17 cellular contexts compared by ENCODE assay signal in the genomic region with DNA sequence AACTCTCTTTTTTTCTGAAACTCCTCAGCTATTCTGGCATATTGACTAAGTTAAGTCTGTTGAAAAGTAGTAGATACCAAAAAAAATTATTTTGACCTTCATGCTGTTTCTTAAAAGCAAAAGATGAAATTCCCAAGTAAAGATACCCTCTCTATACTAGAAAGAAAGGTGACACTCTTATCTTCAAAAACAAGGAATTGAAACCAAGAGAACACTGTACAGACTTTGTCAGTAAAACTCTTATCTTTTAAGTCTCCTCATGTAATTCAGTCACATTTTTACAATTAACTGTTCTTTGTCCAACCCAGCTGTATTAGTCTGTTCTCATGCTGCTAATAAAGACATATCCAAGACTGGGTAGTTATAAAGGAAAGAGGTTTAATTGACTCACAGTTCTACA.
DNase-seq lines count a peak whose midpoint lies in the region; ATAC-seq and TF ChIP-seq lines count a peak whose summit lies in the region.
"Had no signal": no experiment of that assay in that cellular context is flagged by ENCODE, and none has a peak within 500 bp of the region (broad histone marks: within the 10 kb centered on the region; RNA-seq: fewer than 3 reads in every experiment).

No MANE protein-coding gene starts in this region.

- H3K27me3 ChIP-seq in mammary epithelial cell (ENCODE audit: insufficient read depth, low read length), result no peaks in the 10 kb centered on the region
- H3K27me3 ChIP-seq in smooth muscle cell (ENCODE audit: low read depth), result no peaks in the 10 kb centered on the region
- H3K27me3 ChIP-seq: BLaER1 had no signal

- H3K9me3 ChIP-seq in mammary epithelial cell (replicated peaks; ENCODE audit: insufficient read depth, low read length) (no peaks in the 10 kb centered on the region), smooth muscle cell (replicated peaks; ENCODE audit: low read depth) (no peaks in the 10 kb centered on the region)
- H3K9me3 ChIP-seq: BLaER1, Caco-2 had no signal

- POLR2A ChIA-PET in MCF 10A (lab: Yijun Ruan, JAX), result interaction anchor here (0.5 kb wide), 1 partner anchor 188 kb away, joined by 3 read pairs; no protein-coding TSS in a partner anchor

- H3K4me3 Mint-ChIP-seq in MCF 10A (ENCODE audit: unreplicated experiment), result no peak overlapping the region
- no peak overlapping the region for H3K4me3 Mint-ChIP-seq in activated CD8-positive, alpha-beta memory T cell treated with anti-CD3 and anti-CD28 coated beads, Interleukin-2, amount 10 ng/mL, durations not matched to agents 7 days and 5 days
- H3K4me3 Mint-ChIP-seq: CD8-positive, alpha-beta memory T cell; IgD-negative memory B cell had no signal

- TF ChIP-seq CTCF in mammary epithelial cell (conservative IDR thresholded peaks at IDR 0.05 in 1 of 2, IDR thresholded peaks at IDR 0.05 in 1 of 2; ENCODE audit: extremely low read depth in 1 of 2, insufficient read depth in 1 of 2, low read depth in 1 of 2, low read length in 2 of 2) (no peak), MCF 10A (IDR thresholded peaks at IDR 0.05; ENCODE audit: unreplicated experiment) (no peak), smooth muscle cell (IDR thresholded peaks at IDR 0.05; ENCODE audit: borderline replicate concordance, insufficient read depth, poor library complexity, severe bottlenecking) (no peak)

- peak overlapping the region; percentile 27 for H2AFZ ChIP-seq in mammary epithelial cell (ENCODE audit: low read depth, low read length)
- peak overlapping the region; percentile 31 for H2AFZ ChIP-seq in smooth muscle cell (ENCODE audit: low read depth)

- H3K4me3 ChIP-seq in mammary epithelial cell (replicated peaks in 1 of 3; ENCODE audit: insufficient read depth in 1 of 3, low read depth in 2 of 3, low read length in 3 of 3) (no peak overlapping the region), smooth muscle cell (no peak overlapping the region)
- H3K4me3 ChIP-seq: BLaER1 had no signal

- H3K4me1 Mint-ChIP-seq in MCF 10A (ENCODE audit: insufficient read depth, unreplicated experiment), result no peaks in the 10 kb centered on the region
- H3K4me1 Mint-ChIP-seq in activated CD8-positive, alpha-beta memory T cell treated with anti-CD3 and anti-CD28 coated beads, Interleukin-2, amount 10 ng/mL, durations not matched to agents 7 days and 5 days, result no peaks in the 10 kb centered on the region
- H3K4me1 Mint-ChIP-seq: CD8-positive, alpha-beta memory T cell; IgD-negative memory B cell had no signal

- no peak overlapping the region for H3K27ac ChIP-seq in mammary epithelial cell (ENCODE audit: insufficient read depth, low read depth, low read length)
- H3K27ac ChIP-seq in smooth muscle cell (ENCODE audit: low read depth), result no peak overlapping the region
- H3K27ac ChIP-seq: BLaER1 had no signal

- H3K79me2 ChIP-seq in mammary epithelial cell (ENCODE audit: insufficient read depth, low read length) (no peaks in the 10 kb centered on the region), smooth muscle cell (ENCODE audit: low read depth) (no peaks in the 10 kb centered on the region)

- in situ Hi-C loops in mammary epithelial cell (cut with MboI; ENCODE audit: low sequenced_read_pairs in 2 of 2), result no loop called here

- no peak overlapping the region for H3K27ac Mint-ChIP-seq in MCF 10A (ENCODE audit: low read depth, unreplicated experiment)
- H3K27ac Mint-ChIP-seq in activated CD8-positive, alpha-beta memory T cell treated with anti-CD3 and anti-CD28 coated beads, Interleukin-2, amount 10 ng/mL, durations not matched to agents 7 days and 5 days, result no peak overlapping the region
- H3K27ac Mint-ChIP-seq: CD8-positive, alpha-beta memory T cell; IgD-negative memory B cell had no signal

- no peaks in the 10 kb centered on the region for H3K36me3 Mint-ChIP-seq in MCF 10A (ENCODE audit: insufficient read depth, unreplicated experiment)
- H3K36me3 Mint-ChIP-seq in activated CD8-positive, alpha-beta memory T cell treated with anti-CD3 and anti-CD28 coated beads, Interleukin-2, amount 10 ng/mL, durations not matched to agents 7 days and 5 days, result no peaks in the 10 kb centered on the region
- H3K36me3 Mint-ChIP-seq: IgD-negative memory B cell had no signal

- intact Hi-C loops in mammary epithelial cell (cut with micrococcal nuclease), result no loop called here
- intact Hi-C loops in MCF 10A (cut with micrococcal nuclease), result no loop called here

- no peaks in the 10 kb centered on the region for H3F3A ChIP-seq in smooth muscle cell (ENCODE audit: low read depth)

- H4K20me1 ChIP-seq in mammary epithelial cell (ENCODE audit: insufficient read depth, low read length) (no peaks in the 10 kb centered on the region), smooth muscle cell (ENCODE audit: low read depth) (no peaks in the 10 kb centered on the region)
- H4K20me1 ChIP-seq: BLaER1 had no signal

- H3K4me1 ChIP-seq in mammary epithelial cell (ENCODE audit: insufficient read depth, low read length), result no peaks in the 10 kb centered on the region
- no peaks in the 10 kb centered on the region for H3K4me1 ChIP-seq in smooth muscle cell (ENCODE audit: low read depth)
- H3K4me1 ChIP-seq: BLaER1, Caco-2 had no signal

- BruUV-seq in mammary epithelial cell (replicated peaks; lab: Mats Ljungman, UMichigan), result no TSS peak
- BruUV-seq in MCF 10A (replicated peaks; lab: Mats Ljungman, UMichigan), result no TSS peak

- dilution Hi-C loops in mammary epithelial cell (cut with HindIII; ENCODE audit: low sequenced_read_pairs), result no loop called here

- DNase-seq in mammary epithelial cell (no peak), MCF 10A (ENCODE audit: unreplicated experiment) (no peak), OCI-M1 (lab: John Stamatoyannopoulos, UW) (peak; percentile 21), smooth muscle cell (lab: John Stamatoyannopoulos, UW; ENCODE audit: unreplicated experiment) (no peak)
- DNase-seq in stimulated activated naive CD8-positive, alpha-beta T cell treated with anti-CD3 and anti-CD28 coated beads, Interleukin-15, Interleukin-2, amounts not matched to agents 100 U/mL and 50 U/mL, for 24 hours, result no peak
- DNase-seq in activated CD8-positive, alpha-beta memory T cell treated with anti-CD3 and anti-CD28 coated beads, Interleukin-2, amount 10 ng/mL, durations not matched to agents 7 days and 5 days, result no peak
- DNase-seq: 8988T; AML-193; Caco-2; CD8-positive, alpha-beta memory T cell; DND-41; GDM1; H7 had no signal

- H3K36me3 ChIP-seq in mammary epithelial cell (ENCODE audit: insufficient read depth, low read length) (no peaks in the 10 kb centered on the region), smooth muscle cell (ENCODE audit: low read depth) (no peaks in the 10 kb centered on the region)
- H3K36me3 ChIP-seq: BLaER1 had no signal

- ATAC-seq in HG02798 (IDR thresholded peaks at IDR 0.05; ENCODE audit: poor library complexity, unreplicated experiment) (peak; percentile 43), HG03469 (IDR thresholded peaks at IDR 0.05; ENCODE audit: unreplicated experiment) (no peak)
- no peak for ATAC-seq in stimulated activated naive CD8-positive, alpha-beta T cell treated with anti-CD3 and anti-CD28 coated beads, Interleukin-15, Interleukin-2, amounts not matched to agents 100 U/mL and 50 U/mL, for 24 hours
- ATAC-seq in activated CD8-positive, alpha-beta memory T cell treated with anti-CD3 and anti-CD28 coated beads, Interleukin-2, amount 10 ng/mL, durations not matched to agents 7 days and 5 days, result no peak

- CTCF ChIA-PET in mammary epithelial cell (lab: Charles Lee; ENCODE audit: low non-redundant PET) (no interaction called here), MCF 10A (lab: Yijun Ruan, JAX) (interaction anchor here (0.9 kb wide), 1 partner anchor 31 kb away, joined by 3 read pairs; no protein-coding TSS in a partner anchor)
- CTCF ChIA-PET in activated CD8-positive, alpha-beta memory T cell treated with anti-CD3 and anti-CD28 coated beads, Interleukin-2, amount 10 ng/mL, durations not matched to agents 7 days and 5 days (lab: Charles Lee), result no interaction called here

- H3K9me3 Mint-ChIP-seq in MCF 10A (ENCODE audit: unreplicated experiment), result no peaks in the 10 kb centered on the region
- H3K9me3 Mint-ChIP-seq in activated CD8-positive, alpha-beta memory T cell treated with anti-CD3 and anti-CD28 coated beads, Interleukin-2, amount 10 ng/mL, durations not matched to agents 7 days and 5 days (ENCODE audit: low read depth), result no peaks in the 10 kb centered on the region

- H3K27me3 Mint-ChIP-seq in MCF 10A (ENCODE audit: insufficient read depth, unreplicated experiment), result no peaks in the 10 kb centered on the region
- peaks cover 5% of the 10 kb centered on the region for H3K27me3 Mint-ChIP-seq in activated CD8-positive, alpha-beta memory T cell treated with anti-CD3 and anti-CD28 coated beads, Interleukin-2, amount 10 ng/mL, durations not matched to agents 7 days and 5 days

- no peak overlapping the region for H3K9ac ChIP-seq in mammary epithelial cell (ENCODE audit: insufficient read depth, low read length)
- H3K9ac ChIP-seq in smooth muscle cell (ENCODE audit: low read depth), result no peak overlapping the region
- H3K9ac ChIP-seq: BLaER1 had no signal

- no peak overlapping the region for H3K4me2 ChIP-seq in mammary epithelial cell (ENCODE audit: insufficient read depth, low read depth, low read length)
- H3K4me2 ChIP-seq in smooth muscle cell, result no peak overlapping the region
- H3K4me2 ChIP-seq: BLaER1 had no signal
